ENCODE assay signal across 12 cellular contexts in genomic region chr15:59587085-59587826, GRCh38. TPM values are rescaled to one million over a fixed set of nuclear protein-coding genes. Genes with fewer than 3 reads are reported as not detected.
DNase-seq lines count a peak whose midpoint lies in the region; FAIRE-seq and TF ChIP-seq lines count a peak whose summit lies in the region.
"Had no signal": no experiment of that assay in that cellular context is flagged by ENCODE, and none has a peak within 500 bp of the region (broad histone marks: within the 10 kb centered on the region; RNA-seq: fewer than 3 reads in every experiment).

No MANE protein-coding gene starts in this region.

- no peaks in the 10 kb centered on the region for H3K79me2 ChIP-seq in KMS-11 (ENCODE audit: insufficient read depth, low read depth)

- no peak overlapping the region for H3K4me2 ChIP-seq in KMS-11

- peaks cover 8% of the 10 kb centered on the region for H3K4me1 ChIP-seq in KMS-11 (ENCODE audit: low read depth, poor library complexity, severe bottlenecking)
- H3K4me1 ChIP-seq: uterus had no signal

- H3K4me3 ChIP-seq in KMS-11 (IDR thresholded peaks at IDR 0.05; ENCODE audit: insufficient read depth, low read depth, low read length): no peak overlapping the region
- H3K4me3 ChIP-seq: GM12878, uterus had no signal

- DNase-seq in NCI-H774 (lab: John Stamatoyannopoulos, UW) (peak; percentile 6), epithelial cell of prostate (ENCODE audit: low read depth, low spot score) (peak; percentile 76), D721Med (ENCODE audit: insufficient read length, low spot score) (no peak), germinal center (ENCODE audit: low spot score) (no peak), NCI-H2227 (lab: John Stamatoyannopoulos, UW; ENCODE audit: unreplicated experiment) (no peak), A172 (ENCODE audit: low spot score) (no peak)
- DNase-seq: activated T-cell treated with anti-CD3 and anti-CD28 coated beads for 4 hours, uterus had no signal

- no peak overlapping the region for H3K9ac ChIP-seq in KMS-11

- FAIRE-seq in D721Med (lab: Jason Lieb, UNC): no peak
- FAIRE-seq: GM12878 had no signal

- no peaks in the 10 kb centered on the region for H3K36me3 ChIP-seq in KMS-11 (ENCODE audit: insufficient read depth)
- H3K36me3 ChIP-seq: uterus had no signal

- H4K20me1 ChIP-seq in KMS-11 (ENCODE audit: insufficient read depth): no peaks in the 10 kb centered on the region

- peak overlapping the region; percentile 22; the same call in 1 of the 2 replicates for H2AFZ ChIP-seq in KMS-11 (ENCODE audit: low read depth)

- H3K27me3 ChIP-seq in KMS-11 (ENCODE audit: insufficient read depth, low read depth): no peaks in the 10 kb centered on the region
- H3K27me3 ChIP-seq: uterus had no signal

- TF ChIP-seq CTCF in C4-2B (conservative IDR thresholded peaks at IDR 0.05): no peak
- TF ChIP-seq CTCF in KMS-11 (conservative IDR thresholded peaks at IDR 0.05; ENCODE audit: low read depth, low read length): no peak
- TF ChIP-seq CTCF in D721Med (IDR thresholded peaks at IDR 0.05; ENCODE audit: insufficient read depth, missing control alignments): no peak

- H3K27ac ChIP-seq in C4-2B (peak overlapping the region; percentile 68), KMS-11 (no peak overlapping the region), epithelial cell of prostate (peak overlapping the region; percentile 94)
- H3K27ac ChIP-seq: uterus had no signal

RNA-seq across cellular contexts. Expression of gene GCNT3, which starts 24.3 kb away (rescaled TPM):
- total RNA-seq in A172 (2014; rRNA removed; shearing (Covaris generic)): 1.5 and 2.6 TPM in 2 replicates
- total RNA-seq: Daoy had no signal

Comparison
In these comparisons a context has a peak if more than half of its experiments do, and no peak if none do; other contexts are left out.
1. DNase-seq: peak in NCI-H774 (single experiment) and epithelial cell of prostate (single experiment); none in D721Med (single experiment), germinal center (single experiment), NCI-H2227 (single experiment) and A172 (single experiment).